Comparison of ENCODE assay signal across 19 cellular contexts in genomic region chr12:43283206-43283605, GRCh38.
DNase-seq lines count a peak whose midpoint lies in the region; ATAC-seq, FAIRE-seq and TF ChIP-seq lines count a peak whose summit lies in the region.
"Had no signal": no experiment of that assay in that cellular context is flagged by ENCODE, and none has a peak within 500 bp of the region (broad histone marks: within the 10 kb centered on the region; RNA-seq: fewer than 3 reads in every experiment).

No MANE protein-coding gene starts in this region.

- H3K79me2 ChIP-seq in keratinocyte (ENCODE audit: control insufficient read depth, insufficient read depth, low read length), result no peaks in the 10 kb centered on the region

- peaks cover 72% of the 10 kb centered on the region for H3K4me1 Mint-ChIP-seq in nephron

- intact Hi-C loops in IMR-90 (cut with micrococcal nuclease), result loop anchor here (2.0 to 5.0 kb wide), 3 partner anchors 54 to 956 kb away; partner anchors contain the start of genes PPHLN1 and ZCRB1

- H3K18ac ChIP-seq in IMR-90 (ENCODE audit: low read depth, low read length), result peak overlapping the region; percentile 94; the same call in 1 of the 2 replicates

- no peaks in the 10 kb centered on the region for H3K79me1 ChIP-seq in IMR-90 (ENCODE audit: low read depth in 1 of 2, low read length in 2 of 2)

- FAIRE-seq in keratinocyte (lab: Jason Lieb, UNC) (peak; percentile 52), GM19239 (lab: Jason Lieb, UNC) (no peak)
- FAIRE-seq: GM12878, K562 had no signal

- H2BK120ac ChIP-seq in IMR-90 (ENCODE audit: low read depth, low read length), result peak overlapping the region; percentile 96

- H3K36me3 ChIP-seq in IMR-90 (ENCODE audit: control insufficient read depth, insufficient read depth, low read length) (no peaks in the 10 kb centered on the region), keratinocyte (ENCODE audit: control insufficient read depth in 2 of 2, extremely low read depth in 1 of 2, insufficient read depth in 2 of 2, low read length in 2 of 2) (no peaks in the 10 kb centered on the region)
- H3K36me3 ChIP-seq: BLaER1 treated with 17β-estradiol and CSF1 and Interleukin-3, amounts not matched to agents 10 nM and 100 nM had no signal

- H3K4me3 ChIP-seq in IMR-90 (ENCODE audit: insufficient read depth, low read depth, low read length) (no peak overlapping the region), keratinocyte (ENCODE audit: control insufficient read depth in 2 of 3, extremely low read depth in 1 of 3, insufficient read depth in 2 of 3, low read depth in 1 of 3, low read length in 3 of 3) (no peak overlapping the region)
- H3K4me3 ChIP-seq: BLaER1 treated with 17β-estradiol and CSF1 and Interleukin-3, amounts not matched to agents 10 nM and 100 nM; GM12878; K562 had no signal

- H3K36me3 Mint-ChIP-seq in nephron (ENCODE audit: low read depth), result no peaks in the 10 kb centered on the region
- H3K36me3 Mint-ChIP-seq: CD8-positive, alpha-beta T cell had no signal

- dilution Hi-C loops in IMR-90 (cut with HindIII; ENCODE audit: low sequenced_read_pairs, unreplicated experiment), result no loop called here
- dilution Hi-C loops in keratinocyte (cut with MboI; ENCODE audit: extremely low pct_ligation_motif_present, low sequenced_read_pairs), result no loop called here

- H3K27ac ChIP-seq in IMR-90 (ENCODE audit: insufficient read depth, low read length), result no peak overlapping the region
- H3K27ac ChIP-seq in keratinocyte (ENCODE audit: control insufficient read depth, insufficient read depth, low read length), result no peak overlapping the region
- H3K27ac ChIP-seq: BLaER1 treated with 17β-estradiol and CSF1 and Interleukin-3, amounts not matched to agents 10 nM and 100 nM; HL-60 had no signal

- H3K9ac ChIP-seq in IMR-90 (ENCODE audit: low read depth, low read length), result no peak overlapping the region
- no peak overlapping the region for H3K9ac ChIP-seq in keratinocyte (ENCODE audit: control insufficient read depth, extremely low read depth, insufficient read depth, low read length)
- H3K9ac ChIP-seq: BLaER1 treated with 17β-estradiol and CSF1 and Interleukin-3, amounts not matched to agents 10 nM and 100 nM had no signal

- H4K91ac ChIP-seq in IMR-90 (ENCODE audit: insufficient read depth, low read depth, low read length), result peak overlapping the region; percentile 78

- TF ChIP-seq RAD21 in IMR-90 (IDR thresholded peaks at IDR 0.05; ENCODE audit: low read length), result no peak

- in situ Hi-C loops in IMR-90 (cut with MboI; ENCODE audit: low sequenced_read_pairs), result loop anchor here (5.0 to 25.0 kb wide), 4 partner anchors 49 to 1148 kb away; partner anchors contain the start of genes PPHLN1, PRICKLE1 and ZCRB1

- peak overlapping the region; percentile 93; the same call in 1 of the 2 replicates for H3K4ac ChIP-seq in IMR-90 (ENCODE audit: low read depth, low read length)

- H2AFZ ChIP-seq in IMR-90 (replicated peaks; ENCODE audit: low read length, poor library complexity) (no peak overlapping the region), keratinocyte (ENCODE audit: control insufficient read depth, low read length) (no peak overlapping the region)

- no TSS peak for BruUV-seq in IMR-90 (replicated peaks; lab: Mats Ljungman, UMichigan)

- H3K56ac ChIP-seq in IMR-90 (ENCODE audit: extremely low read depth, insufficient read depth, low read length), result no peak overlapping the region

- no peaks in the 10 kb centered on the region for H3K9me3 ChIP-seq in IMR-90 (ENCODE audit: control insufficient read depth, insufficient read depth, low read length)
- no peaks in the 10 kb centered on the region for H3K9me3 ChIP-seq in keratinocyte (ENCODE audit: control insufficient read depth, low read depth, low read length)
- H3K9me3 ChIP-seq: BLaER1 treated with 17β-estradiol and CSF1 and Interleukin-3, amounts not matched to agents 10 nM and 100 nM had no signal

- no peak for TF ChIP-seq POLR2A in IMR-90 (IDR thresholded peaks at IDR 0.05; ENCODE audit: low read depth, low read length)

- peak overlapping the region; percentile 72 for H2BK15ac ChIP-seq in IMR-90 (ENCODE audit: low read depth, low read length)

- H3K9me1 ChIP-seq in IMR-90 (ENCODE audit: insufficient read depth, low read length) (no peaks in the 10 kb centered on the region), keratinocyte (ENCODE audit: control insufficient read depth, extremely low read depth, insufficient read depth, low read length) (no peaks in the 10 kb centered on the region)

- no peaks in the 10 kb centered on the region for H3K27me3 Mint-ChIP-seq in nephron (ENCODE audit: low read depth)
- H3K27me3 Mint-ChIP-seq: B cell had no signal

- peak overlapping the region; percentile 99 for H2BK5ac ChIP-seq in IMR-90 (ENCODE audit: low read depth, low read length, poor library complexity, severe bottlenecking)

- CTCF ChIA-PET in IMR-90 (lab: Yijun Ruan, JAX), result interaction anchor here (0.8 to 1.5 kb wide), 2 partner anchors 56 to 577 kb away, joined by 3 to 5 read pairs; no protein-coding TSS in a partner anchor

- H3K27me3 ChIP-seq in IMR-90 (ENCODE audit: control insufficient read depth, insufficient read depth, low read length) (no peaks in the 10 kb centered on the region), keratinocyte (ENCODE audit: control insufficient read depth, extremely low read depth, insufficient read depth, low read length) (no peaks in the 10 kb centered on the region)
- H3K27me3 ChIP-seq: BLaER1 treated with 17β-estradiol and CSF1 and Interleukin-3, amounts not matched to agents 10 nM and 100 nM had no signal

- H3K4me2 ChIP-seq in IMR-90 (ENCODE audit: low read depth, low read length), result no peak overlapping the region
- no peak overlapping the region for H3K4me2 ChIP-seq in keratinocyte (ENCODE audit: control insufficient read depth, extremely low read depth, insufficient read depth, low read depth, low read length)
- H3K4me2 ChIP-seq: BLaER1 treated with 17β-estradiol and CSF1 and Interleukin-3, amounts not matched to agents 10 nM and 100 nM had no signal

- peak overlapping the region; percentile 95; the same call in 1 of the 2 replicates for H3K14ac ChIP-seq in IMR-90 (replicated peaks; ENCODE audit: low read depth, low read length)

- peak overlapping the region; percentile 89; the same call in 1 of the 2 replicates for H4K5ac ChIP-seq in IMR-90 (ENCODE audit: low read depth, low read length)

- peak overlapping the region; percentile 66 to 96 (median 84) for H3K27ac Mint-ChIP-seq in nephron
- H3K27ac Mint-ChIP-seq: B cell; CD8-positive, alpha-beta T cell had no signal

- peak overlapping the region; percentile 72; the same call in 1 of the 2 replicates for H3K23ac ChIP-seq in IMR-90 (ENCODE audit: low read depth, low read length)

- H4K8ac ChIP-seq in IMR-90 (ENCODE audit: low read depth in 2 of 2, low read length in 2 of 2), result peak overlapping the region; percentile 29 to 91; a peak in 2 of 4 replicates

- H2AK5ac ChIP-seq in IMR-90 (ENCODE audit: low read depth, low read length), result peak overlapping the region; percentile 86; the same call in 1 of the 2 replicates

- H2AK9ac ChIP-seq in IMR-90 (replicated peaks; ENCODE audit: low read depth, low read length, poor library complexity), result no peak overlapping the region

- no peaks in the 10 kb centered on the region for H4K20me1 ChIP-seq in IMR-90 (ENCODE audit: insufficient read depth, low read length)
- H4K20me1 ChIP-seq in keratinocyte (ENCODE audit: control insufficient read depth, extremely low read depth, insufficient read depth, low read length), result no peaks in the 10 kb centered on the region
- H4K20me1 ChIP-seq: BLaER1 treated with 17β-estradiol and CSF1 and Interleukin-3, amounts not matched to agents 10 nM and 100 nM had no signal

- TF ChIP-seq CTCF in IMR-90 (conservative IDR thresholded peaks at IDR 0.05; ENCODE audit: low read depth, low read length) (no peak), keratinocyte (optimal IDR thresholded peaks at IDR 0.05 in 1 of 3, IDR thresholded peaks at IDR 0.05 in 1 of 3, conservative IDR thresholded peaks at IDR 0.05 in 1 of 3; ENCODE audit: extremely low read depth in 1 of 3, insufficient read depth in 2 of 3, low read length in 3 of 3) (no peak), nephron (IDR thresholded peaks at IDR 0.05; ENCODE audit: unreplicated experiment in 3 of 3) (no peak)

- H3K4me3 Mint-ChIP-seq in nephron, result no peak overlapping the region
- H3K4me3 Mint-ChIP-seq: B cell; CD8-positive, alpha-beta T cell had no signal

- ATAC-seq in IMR-90 (ENCODE audit: low read depth), result no peak
- ATAC-seq in HG03378 (IDR thresholded peaks at IDR 0.05; ENCODE audit: unreplicated experiment), result no peak
- no peak for ATAC-seq in HG02870 (IDR thresholded peaks at IDR 0.05; ENCODE audit: unreplicated experiment)
- no peak for ATAC-seq in GM19463 (IDR thresholded peaks at IDR 0.05; ENCODE audit: unreplicated experiment)
- ATAC-seq: CD8-positive, alpha-beta T cell; GM12878; K562 had no signal

- DNase-seq in IMR-90 (no peak), keratinocyte (ENCODE audit: low read depth, low spot score) (no peak), GM19239 (ENCODE audit: insufficient read length, low spot score) (no peak)
- DNase-seq: CD8-positive, alpha-beta T cell; DMS 273 treated with DMSO at 0.1 percent for 48 hours; DMS53; DND-41; EL; GOT3; H7 had no signal

- POLR2A ChIA-PET in IMR-90 (lab: Charles Lee; ENCODE audit: unreplicated experiment), result no interaction called here

- H3K4me1 ChIP-seq in IMR-90 (ENCODE audit: control insufficient read depth, insufficient read depth, low read length) (peaks cover 6% of the 10 kb centered on the region; the same call in 1 of the 2 replicates), keratinocyte (ENCODE audit: control insufficient read depth, extremely low read depth, insufficient read depth, low read length) (peaks cover 23% of the 10 kb centered on the region)

- H3K9me3 Mint-ChIP-seq in nephron, result peaks cover 3% of the 10 kb centered on the region
- H3K9me3 Mint-ChIP-seq: CD8-positive, alpha-beta T cell had no signal

- H2BK20ac ChIP-seq in IMR-90 (ENCODE audit: low read depth, low read length), result peak overlapping the region; percentile 91

TF ChIP-seq in IMR-90, 13 proteins besides CTCF, POLR2A, EP300 and RAD21 (continues in another document):
- TF ChIP-seq ELK1 (IDR thresholded peaks at IDR 0.05; ENCODE audit: borderline replicate concordance, low read depth, low read length) (no peak), MAZ (IDR thresholded peaks at IDR 0.05; ENCODE audit: borderline replicate concordance, low read depth, low read length) (no peak), MXI1 (IDR thresholded peaks at IDR 0.05; ENCODE audit: borderline replicate concordance, low read depth, low read length) (no peak), RCOR1 (IDR thresholded peaks at IDR 0.05; ENCODE audit: insufficient replicate concordance, low read length) (no peak), SMC3 (IDR thresholded peaks at IDR 0.05; ENCODE audit: low read depth, low read length) (no peak)
